Comparison of ENCODE assay signal across 17 cellular contexts in the genomic region with DNA sequence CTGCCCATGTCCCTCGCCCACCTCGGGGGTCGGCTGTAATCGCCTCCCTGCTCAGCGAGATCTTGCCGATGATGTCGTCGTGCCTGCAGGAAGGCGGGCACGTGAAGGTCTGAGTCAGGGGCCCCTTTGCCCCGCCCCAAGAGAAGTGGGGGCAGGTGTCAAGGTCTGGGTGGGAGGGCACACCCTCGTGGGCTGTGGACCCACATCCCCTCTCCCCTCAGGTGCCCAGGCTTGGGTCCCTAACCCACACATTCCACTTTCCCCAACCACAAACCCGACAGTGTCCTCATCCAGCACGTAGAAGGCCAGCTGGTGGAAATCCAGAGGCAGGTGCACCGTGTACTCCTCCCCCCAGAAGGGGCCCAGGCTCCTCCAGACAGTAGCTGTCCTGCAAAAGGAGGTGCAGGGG. TPM values are rescaled to one million over a fixed set of nuclear protein-coding genes. Genes with fewer than 3 reads are reported as not detected.
"Had no signal": no experiment of that assay in that cellular context is flagged by ENCODE, and none has a peak within 500 bp of the region (broad histone marks: within the 10 kb centered on the region; RNA-seq: fewer than 3 reads in every experiment).

No MANE protein-coding gene starts in this region.

- DNase-seq: activated CD4-positive, alpha-beta T cell treated with anti-CD3 and anti-CD28 coated beads, Interleukin-2, amount 50 U/mL, for 4 hours; activated naive CD4-positive, alpha-beta T cell treated with anti-CD3 and anti-CD28 coated beads, Interleukin-2, amount 50 U/mL, for 16 hours; activated T-cell treated with anti-CD3 and anti-CD28 coated beads, Interleukin-2, amount 50 U/mL, for 1 hour; adrenal gland; caudate nucleus; colonic mucosa; effector CD4-positive, alpha-beta T cell; foreskin melanocyte; heart left ventricle; stimulated activated naive B cell treated with anti-CD40 and anti-IgM and Interleukin-4, amounts not matched to agents 10 μg/mL and 1 μg/mL and 100 μg/mL, for 72 hours; upper lobe of right lung had no signal

- H3K4me3 Mint-ChIP-seq: stimulated activated naive B cell treated with anti-CD40 and anti-IgM and Interleukin-4, amounts not matched to agents 10 μg/mL and 1 μg/mL and 100 μg/mL, for 72 hours had no signal

- H3K27ac Mint-ChIP-seq: stimulated activated naive B cell treated with anti-CD40 and anti-IgM and Interleukin-4, amounts not matched to agents 10 μg/mL and 1 μg/mL and 100 μg/mL, for 72 hours had no signal

- ATAC-seq: activated CD4-positive, CD25-positive, alpha-beta regulatory T cell treated with anti-CD3 and anti-CD28 coated beads, Interleukin-2, amount 50 U/mL, for 24 hours; heart left ventricle; stimulated activated naive B cell treated with anti-CD40 and anti-IgM and Interleukin-4, amounts not matched to agents 10 μg/mL and 1 μg/mL and 100 μg/mL, for 72 hours; upper lobe of right lung had no signal

- H3K27me3 Mint-ChIP-seq: stimulated activated naive B cell treated with anti-CD40 and anti-IgM and Interleukin-4, amounts not matched to agents 10 μg/mL and 1 μg/mL and 100 μg/mL, for 72 hours had no signal

RNA-seq across cellular contexts. Expression of a gene that starts 7.8 kb away (rescaled TPM):
- total RNA-seq: heart left ventricle, mesenteric fat pad, posterior vena cava, right atrium auricular region, smooth muscle cell had no signal
- polyA plus RNA-seq: heart left ventricle, smooth muscle cell had no signal

RNA-seq across cellular contexts. Expression of a gene that starts 21.7 kb away (rescaled TPM):
- total RNA-seq: heart left ventricle, mesenteric fat pad, posterior vena cava, right atrium auricular region, smooth muscle cell, upper lobe of right lung had no signal
- polyA plus RNA-seq: keratinocyte, smooth muscle cell had no signal
